ENCODE assay signal across 19 cellular contexts in the genomic region with DNA sequence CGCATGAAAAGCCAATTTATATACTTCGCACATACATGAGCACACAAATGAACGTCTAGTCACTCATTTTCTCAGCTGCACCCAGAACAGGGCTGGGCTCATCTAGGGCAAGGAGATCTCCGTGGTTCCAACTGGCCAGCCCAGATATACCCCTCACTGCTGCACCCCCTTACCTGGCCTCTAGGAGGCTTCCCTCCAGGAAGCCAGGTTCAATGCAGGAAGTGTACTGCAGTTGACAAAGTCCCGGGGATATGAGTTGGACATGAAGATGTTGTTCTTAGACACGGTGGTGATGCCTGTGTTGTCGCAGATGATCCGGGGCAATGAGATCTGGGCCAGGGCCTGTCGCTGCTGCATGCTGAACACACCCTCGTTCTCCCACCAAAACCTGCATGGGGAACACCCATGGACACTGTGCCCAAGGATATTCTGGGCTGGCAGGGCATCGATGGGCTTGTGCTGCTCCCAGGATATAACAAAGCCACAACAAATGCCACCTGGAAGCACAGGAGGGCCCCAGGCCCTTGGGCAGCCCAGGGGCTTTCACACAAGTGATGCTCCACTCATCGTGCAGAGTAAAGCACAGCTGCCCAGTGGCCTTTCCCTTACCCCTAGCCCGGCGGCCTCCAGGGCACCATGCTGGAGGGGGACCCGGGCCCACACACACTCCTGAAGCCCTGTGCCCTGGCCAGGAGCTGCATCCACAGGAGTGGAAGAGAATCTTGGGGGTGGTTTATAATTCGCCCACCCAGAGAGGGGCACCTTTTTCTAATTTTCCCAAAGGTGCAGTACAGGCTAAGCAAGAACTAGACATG. TPM values are rescaled to one million over a fixed set of nuclear protein-coding genes. Genes with fewer than 3 reads are reported as not detected.
DNase-seq lines count a peak whose midpoint lies in the region; ATAC-seq, FAIRE-seq and TF ChIP-seq lines count a peak whose summit lies in the region.
"Had no signal": no experiment of that assay in that cellular context is flagged by ENCODE, and none has a peak within 500 bp of the region (broad histone marks: within the 10 kb centered on the region; RNA-seq: fewer than 3 reads in every experiment).

No MANE protein-coding gene starts in this region.

- peak; percentile 13 for DNase-seq in NCI-H748 (lab: John Stamatoyannopoulos, UW; ENCODE audit: unreplicated experiment)
- DNase-seq in NCI-H748 treated with DMSO at 0.1 percent for 48 hours (lab: John Stamatoyannopoulos, UW): no peak
- peak in 1 of 2 experiments; percentile 33 for DNase-seq in HL-60 (ENCODE audit: low read depth in 1 of 2, low spot score in 1 of 2)
- DNase-seq in bronchial epithelial cell (ENCODE audit: low read depth): no peak
- DNase-seq in neural progenitor cell (ENCODE audit: low spot score): no peak
- no peak for DNase-seq in activated T-helper 1 cell treated with anti-CD3 and anti-CD28 coated beads, Interleukin-12 subunit alpha, Interleukin-12 subunit beta, Interleukin-2, Interleukin-4 antibody, amounts not matched to agents 30 ng/mL and 10 ng/mL and 1 ng/mL, durations not matched to agents 14 hours and 24 hours and 36 hours (ENCODE audit: low spot score)
- DNase-seq in Ammon's horn (ENCODE audit: low spot score): no peak
- DNase-seq: ACHN; activated T-cell treated with anti-CD3 and anti-CD28 coated beads, Interleukin-2, amount 50 U/mL, for 4 hours; DMS153; effector memory CD8-positive, alpha-beta T cell; left ventricle myocardium inferior; NCI-H226; uterus had no signal

- H3K9me3 ChIP-seq in neural progenitor cell (ENCODE audit: low read depth): no peaks in the 10 kb centered on the region
- H3K9me3 ChIP-seq: left ventricle myocardium inferior, uterus had no signal

- peak overlapping the region; percentile 13 for H3K27ac Mint-ChIP-seq in neural progenitor cell
- no peak overlapping the region for H3K27ac Mint-ChIP-seq in activated T-helper 1 cell treated with anti-CD3 and anti-CD28 coated beads, Interleukin-12 subunit alpha, Interleukin-12 subunit beta, Interleukin-2, Interleukin-4 antibody, amounts not matched to agents 30 ng/mL and 10 ng/mL and 1 ng/mL, durations not matched to agents 14 hours and 24 hours and 36 hours
- H3K27ac Mint-ChIP-seq: effector memory CD8-positive, alpha-beta T cell; stimulated activated memory B cell treated with anti-CD40 and anti-IgM and Interleukin-4, amounts not matched to agents 10 μg/mL and 1 μg/mL and 100 μg/mL, for 72 hours had no signal

- H3K9me3 Mint-ChIP-seq in neural progenitor cell: peaks cover 2% of the 10 kb centered on the region
- H3K9me3 Mint-ChIP-seq in activated T-helper 1 cell treated with anti-CD3 and anti-CD28 coated beads, Interleukin-12 subunit alpha, Interleukin-12 subunit beta, Interleukin-2, Interleukin-4 antibody, amounts not matched to agents 30 ng/mL and 10 ng/mL and 1 ng/mL, durations not matched to agents 14 hours and 24 hours and 36 hours: no peaks in the 10 kb centered on the region
- H3K9me3 Mint-ChIP-seq: activated T-cell treated with anti-CD3 and anti-CD28 coated beads, Interleukin-2, amount 50 U/mL, for 4 hours; effector memory CD8-positive, alpha-beta T cell; stimulated activated memory B cell treated with anti-CD40 and anti-IgM and Interleukin-4, amounts not matched to agents 10 μg/mL and 1 μg/mL and 100 μg/mL, for 72 hours had no signal

- H3K36me3 ChIP-seq in bronchial epithelial cell (ENCODE audit: control insufficient read depth, insufficient read depth, low read length) (no peaks in the 10 kb centered on the region), neural progenitor cell (no peaks in the 10 kb centered on the region)
- H3K36me3 ChIP-seq: left ventricle myocardium inferior, uterus had no signal

- TF ChIP-seq CTCF in HL-60 (IDR thresholded peaks at IDR 0.05; ENCODE audit: insufficient read depth, low read length) (peak; percentile 11), bronchial epithelial cell (IDR thresholded peaks at IDR 0.05; ENCODE audit: insufficient read depth, low read length, severe bottlenecking) (peak; percentile 29), neural progenitor cell (IDR thresholded peaks at IDR 0.05) (peak; percentile 32)

- H3F3A ChIP-seq in neural progenitor cell (ENCODE audit: low read depth): no peaks in the 10 kb centered on the region

- peaks cover 6% of the 10 kb centered on the region for H3K27me3 Mint-ChIP-seq in neural progenitor cell (ENCODE audit: insufficient read depth, low read depth)
- H3K27me3 Mint-ChIP-seq in activated T-helper 1 cell treated with anti-CD3 and anti-CD28 coated beads, Interleukin-12 subunit alpha, Interleukin-12 subunit beta, Interleukin-2, Interleukin-4 antibody, amounts not matched to agents 30 ng/mL and 10 ng/mL and 1 ng/mL, durations not matched to agents 14 hours and 24 hours and 36 hours (ENCODE audit: insufficient read depth): peaks cover 7% of the 10 kb centered on the region

- H3K27me3 ChIP-seq in HL-60 (ENCODE audit: insufficient read depth, poor library complexity, severe bottlenecking) (no peaks in the 10 kb centered on the region), bronchial epithelial cell (ENCODE audit: control insufficient read depth, insufficient read depth, low read length) (peaks cover 3% of the 10 kb centered on the region), neural progenitor cell (no peaks in the 10 kb centered on the region)
- H3K27me3 ChIP-seq: uterus had no signal

- H3K4me2 ChIP-seq in neural progenitor cell: no peak overlapping the region

- H3K27ac ChIP-seq in HL-60 (replicated peaks) (peak overlapping the region; percentile 99), neural progenitor cell (no peak overlapping the region)
- H3K27ac ChIP-seq: left ventricle myocardium inferior, uterus had no signal

- H3K36me3 Mint-ChIP-seq in neural progenitor cell: no peaks in the 10 kb centered on the region
- no peaks in the 10 kb centered on the region for H3K36me3 Mint-ChIP-seq in activated T-helper 1 cell treated with anti-CD3 and anti-CD28 coated beads, Interleukin-12 subunit alpha, Interleukin-12 subunit beta, Interleukin-2, Interleukin-4 antibody, amounts not matched to agents 30 ng/mL and 10 ng/mL and 1 ng/mL, durations not matched to agents 14 hours and 24 hours and 36 hours (ENCODE audit: low read depth)

- no peak overlapping the region for H3K9ac ChIP-seq in neural progenitor cell

- no peaks in the 10 kb centered on the region for H4K20me1 ChIP-seq in neural progenitor cell (ENCODE audit: low read depth)

- H2AFZ ChIP-seq in neural progenitor cell (replicated peaks): no peak overlapping the region

- H3K4me3 ChIP-seq in HL-60 (replicated peaks; ENCODE audit: insufficient read depth, low read length) (peak overlapping the region; percentile 10), bronchial epithelial cell (ENCODE audit: low read depth, low read length) (no peak overlapping the region), neural progenitor cell (no peak overlapping the region)
- H3K4me3 ChIP-seq: left ventricle myocardium inferior, uterus had no signal

- no peaks in the 10 kb centered on the region for H3K4me1 ChIP-seq in neural progenitor cell
- H3K4me1 ChIP-seq: left ventricle myocardium inferior, uterus had no signal

- no peaks in the 10 kb centered on the region for H3K79me2 ChIP-seq in neural progenitor cell (ENCODE audit: low read depth)

- no peak for ATAC-seq in HG02884 (IDR thresholded peaks at IDR 0.05; ENCODE audit: unreplicated experiment)
- ATAC-seq: activated T-cell treated with anti-CD3 and anti-CD28 coated beads, Interleukin-2, amount 50 U/mL, for 4 hours; effector memory CD8-positive, alpha-beta T cell; Right ventricle myocardium inferior; stimulated activated memory B cell treated with anti-CD40 and anti-IgM and Interleukin-4, amounts not matched to agents 10 μg/mL and 1 μg/mL and 100 μg/mL, for 72 hours had no signal

- FAIRE-seq in bronchial epithelial cell (lab: Jason Lieb, UNC): no peak
- FAIRE-seq: TTC549 had no signal

- no peaks in the 10 kb centered on the region for H3K4me1 Mint-ChIP-seq in neural progenitor cell
- H3K4me1 Mint-ChIP-seq in activated T-helper 1 cell treated with anti-CD3 and anti-CD28 coated beads, Interleukin-12 subunit alpha, Interleukin-12 subunit beta, Interleukin-2, Interleukin-4 antibody, amounts not matched to agents 30 ng/mL and 10 ng/mL and 1 ng/mL, durations not matched to agents 14 hours and 24 hours and 36 hours (ENCODE audit: low read depth): no peaks in the 10 kb centered on the region

- intact Hi-C loops in activated T-helper 1 cell treated with anti-CD3 and anti-CD28 coated beads, Interleukin-12 subunit alpha, Interleukin-12 subunit beta, Interleukin-2, Interleukin-4 antibody, amounts not matched to agents 30 ng/mL and 10 ng/mL and 1 ng/mL, durations not matched to agents 14 hours and 24 hours and 36 hours (cut with micrococcal nuclease): no loop called here

- no peak overlapping the region for H3K4me3 Mint-ChIP-seq in neural progenitor cell
- H3K4me3 Mint-ChIP-seq in activated T-helper 1 cell treated with anti-CD3 and anti-CD28 coated beads, Interleukin-12 subunit alpha, Interleukin-12 subunit beta, Interleukin-2, Interleukin-4 antibody, amounts not matched to agents 30 ng/mL and 10 ng/mL and 1 ng/mL, durations not matched to agents 14 hours and 24 hours and 36 hours: no peak overlapping the region
- H3K4me3 Mint-ChIP-seq: activated T-cell treated with anti-CD3 and anti-CD28 coated beads, Interleukin-2, amount 50 U/mL, for 4 hours; effector memory CD8-positive, alpha-beta T cell; stimulated activated memory B cell treated with anti-CD40 and anti-IgM and Interleukin-4, amounts not matched to agents 10 μg/mL and 1 μg/mL and 100 μg/mL, for 72 hours had no signal

RNA-seq across cellular contexts. Expression of a gene that starts 10.1 kb away (rescaled TPM):
- total RNA-seq in bronchial epithelial cell (not detected in 2 replicates), neural progenitor cell (ENCODE audit: low replicate concordance) (not detected in 2 replicates)
- total RNA-seq in activated T-helper 1 cell treated with anti-CD3 and anti-CD28 coated beads, Interleukin-12 subunit alpha, Interleukin-12 subunit beta, Interleukin-2, Interleukin-4 antibody, amounts not matched to agents 30 ng/mL and 10 ng/mL and 1 ng/mL, durations not matched to agents 14 hours and 24 hours and 36 hours: not detected in 2 replicates
- total RNA-seq: activated T-cell treated with anti-CD3 and anti-CD28 coated beads, Interleukin-2, amount 50 U/mL, for 4 hours; LHCN-M2 had no signal

RNA-seq across cellular contexts. Expression of a gene that starts 32.3 kb away (rescaled TPM):
- total RNA-seq in bronchial epithelial cell: not detected in 2 replicates
- total RNA-seq in neural progenitor cell (ENCODE audit: low replicate concordance): not detected in 2 replicates
- not detected in 2 replicates for total RNA-seq in activated T-helper 1 cell treated with anti-CD3 and anti-CD28 coated beads, Interleukin-12 subunit alpha, Interleukin-12 subunit beta, Interleukin-2, Interleukin-4 antibody, amounts not matched to agents 30 ng/mL and 10 ng/mL and 1 ng/mL, durations not matched to agents 14 hours and 24 hours and 36 hours
- total RNA-seq: left ventricle myocardium inferior, LHCN-M2, Right ventricle myocardium inferior, uterus had no signal

RNA-seq across cellular contexts. Expression of a gene that starts 51.6 kb away (rescaled TPM):
- total RNA-seq in bronchial epithelial cell (8.8 and 11.1 TPM in 2 replicates), neural progenitor cell (ENCODE audit: low replicate concordance) (25.8 and 30.0 TPM in 2 replicates)
- 18.8 and 23.3 TPM in 2 replicates for total RNA-seq in activated T-helper 1 cell treated with anti-CD3 and anti-CD28 coated beads, Interleukin-12 subunit alpha, Interleukin-12 subunit beta, Interleukin-2, Interleukin-4 antibody, amounts not matched to agents 30 ng/mL and 10 ng/mL and 1 ng/mL, durations not matched to agents 14 hours and 24 hours and 36 hours

RNA-seq across cellular contexts. Expression of a gene that starts 57.9 kb away (rescaled TPM):
- total RNA-seq in bronchial epithelial cell (0.26 and 0.53 TPM in 2 replicates), neural progenitor cell (ENCODE audit: low replicate concordance) (13.8 and 48.7 TPM in 2 replicates)
- total RNA-seq in activated T-helper 1 cell treated with anti-CD3 and anti-CD28 coated beads, Interleukin-12 subunit alpha, Interleukin-12 subunit beta, Interleukin-2, Interleukin-4 antibody, amounts not matched to agents 30 ng/mL and 10 ng/mL and 1 ng/mL, durations not matched to agents 14 hours and 24 hours and 36 hours: 31.4 and 35.1 TPM in 2 replicates
